ENCODE assay signal across 30 cellular contexts in genomic region chr11:91912322-91912721, GRCh38.
"Had no signal": no experiment of that assay in that cellular context is flagged by ENCODE, and none has a peak within 500 bp of the region (broad histone marks: within the 10 kb centered on the region; RNA-seq: fewer than 3 reads in every experiment).

No MANE protein-coding gene starts in this region.

- ATAC-seq: naive thymus-derived CD4-positive, alpha-beta T cell; natural killer cell; psoas muscle; right cardiac atrium; sciatic nerve; stimulated activated memory B cell treated with anti-CD40 and anti-IgM and Interleukin-4, amounts not matched to agents 10 μg/mL and 1 μg/mL and 100 μg/mL, for 72 hours; stimulated activated naive CD8-positive, alpha-beta T cell treated with anti-CD3 and anti-CD28 coated beads, Interleukin-15, amount 100 ng/mL, for 72 hours; stimulated activated naive CD8-positive, alpha-beta T cell treated with anti-CD3 and anti-CD28 coated beads, Interleukin-15, Interleukin-2, amounts not matched to agents 100 U/mL and 50 U/mL, for 24 hours had no signal

- H3K79me2 ChIP-seq: parathyroid adenoma had no signal

- H3K36me3 ChIP-seq: neural progenitor cell, ovary, spleen, suprapubic skin, tibial artery, upper lobe of left lung, vagina had no signal

- H3K9me3 ChIP-seq: ovary, psoas muscle, suprapubic skin, testis, tibial artery, upper lobe of left lung, vagina had no signal

- FAIRE-seq: urothelium cell line had no signal

- H2AFZ ChIP-seq: neural progenitor cell, parathyroid adenoma had no signal

- DNase-seq: naive thymus-derived CD4-positive, alpha-beta T cell; natural killer cell; occipital lobe; ovary; posterior cingulate gyrus; psoas muscle; right cardiac atrium; spleen; stimulated activated CD4-positive, alpha-beta T cell treated with anti-CD3 and anti-CD28 coated beads, Interleukin-12 subunit alpha, Interleukin-12 subunit beta, amount 100 ng/mL, for 4 hours; stimulated activated CD4-positive, alpha-beta T cell treated with anti-CD3 and anti-CD28 coated beads, Interleukin-1b, Interleukin-23, amount 100 ng/mL, for 48 hours; stimulated activated CD4-positive, alpha-beta T cell treated with anti-CD3 and anti-CD28 coated beads, Interleukin-4, amount 100 ng/mL, for 1 hour; stimulated activated CD4-positive, alpha-beta T cell treated with anti-CD3 and anti-CD28 coated beads, Interleukin-4, amount 100 ng/mL, for 4 hours; stimulated activated CD8-positive, alpha-beta memory T cell treated with anti-CD3 and anti-CD28 coated beads, Interleukin-4, amount 100 ng/mL, for 48 hours; stimulated activated naive CD4-positive, alpha-beta T cell; stimulated activated naive CD8-positive, alpha-beta T cell treated with anti-CD3 and anti-CD28 coated beads, Interleukin-15, amount 100 ng/mL, for 72 hours; stimulated activated naive CD8-positive, alpha-beta T cell treated with anti-CD3 and anti-CD28 coated beads, Interleukin-15, Interleukin-2, amounts not matched to agents 100 U/mL and 50 U/mL, for 24 hours; substantia nigra; testis; tibial artery; trophoblast cell; upper lobe of left lung had no signal

- H3K4me3 ChIP-seq: neural progenitor cell, ovary, psoas muscle, skin epidermis, smooth muscle cell, spleen, suprapubic skin, testis, tibial artery, upper lobe of left lung, vagina had no signal

- H3K4me2 ChIP-seq: neural progenitor cell, smooth muscle cell had no signal

- H3K27ac ChIP-seq: neural progenitor cell, ovary, parathyroid adenoma, psoas muscle, skin epidermis, spleen, suprapubic skin, testis, tibial artery, upper lobe of left lung, vagina had no signal

- H3K27me3 ChIP-seq: neural progenitor cell, ovary, spleen, suprapubic skin, testis, tibial artery, upper lobe of left lung, vagina had no signal

- H3K4me1 ChIP-seq: parathyroid adenoma, psoas muscle, spleen, suprapubic skin, testis, tibial artery, upper lobe of left lung, vagina had no signal

- H3K9ac ChIP-seq: neural progenitor cell, parathyroid adenoma had no signal
